16 cellular contexts compared by ENCODE assay signal in genomic region chrX:67674741-67675140, GRCh38.
DNase-seq lines count a peak whose midpoint lies in the region; ATAC-seq and TF ChIP-seq lines count a peak whose summit lies in the region.
"Had no signal": no experiment of that assay in that cellular context is flagged by ENCODE, and none has a peak within 500 bp of the region (broad histone marks: within the 10 kb centered on the region; RNA-seq: fewer than 3 reads in every experiment).

No MANE protein-coding gene starts in this region.

- no peaks in the 10 kb centered on the region for H3K9me3 ChIP-seq in right cardiac atrium (ENCODE audit: control insufficient read depth, low read length)
- no peaks in the 10 kb centered on the region for H3K9me3 ChIP-seq in heart right ventricle
- H3K9me3 ChIP-seq: Caco-2 had no signal

- intact Hi-C loops in right cardiac atrium (cut with DNase I) = no loop called here
- intact Hi-C loops in heart right ventricle (cut with DNase I) = no loop called here

- no peak overlapping the region for H3K4me3 ChIP-seq in right cardiac atrium (ENCODE audit: low read length)
- no peak overlapping the region for H3K4me3 ChIP-seq in heart right ventricle
- H3K4me3 ChIP-seq: BLaER1, GM23248 had no signal

- H3K27me3 ChIP-seq in right cardiac atrium (ENCODE audit: control insufficient read depth, insufficient read depth) (no peaks in the 10 kb centered on the region), heart right ventricle (peaks cover 0 to 15% (median 0%) of the 10 kb centered on the region in 7 donors)
- H3K27me3 ChIP-seq: BLaER1 had no signal

- no peak for TF ChIP-seq CTCF in heart right ventricle (IDR thresholded peaks at IDR 0.05)

- no peaks in the 10 kb centered on the region for H3K36me3 ChIP-seq in heart right ventricle

- H3K27ac ChIP-seq in right cardiac atrium (ENCODE audit: low read length) (no peak overlapping the region), heart right ventricle (no peak overlapping the region)
- H3K27ac ChIP-seq: BLaER1, C4-2B, GM23248 had no signal

- peaks cover 6% of the 10 kb centered on the region for H3K4me1 ChIP-seq in right cardiac atrium (ENCODE audit: control insufficient read depth, insufficient read depth, low read length)
- H3K4me1 ChIP-seq in heart right ventricle = peaks cover 0 to 11% (median 0%) of the 10 kb centered on the region in 9 donors
- H3K4me1 ChIP-seq: BLaER1, Caco-2 had no signal

- ATAC-seq in right cardiac atrium (peak; percentile 42 to 63), heart right ventricle (no peak), left lobe of liver (peak; percentile 12)
- ATAC-seq: CD8-positive, alpha-beta T cell had no signal

- WGBS in right cardiac atrium = 46% methylated on average over 1 of the region's 1 CpG
- 54 to 60% methylated on average over 1 of the region's 1 CpG for WGBS in heart right ventricle, 2 donors

- DNase-seq in right cardiac atrium (peak in 1 of 3 donors; percentile 31), heart right ventricle (no peak), RPMI7951 (ENCODE audit: low read depth) (peak; percentile 15), left lobe of liver (ENCODE audit: low spot score) (no peak), iPS-NIHi11 (ENCODE audit: low spot score) (no peak), NCI-H2081 treated with DMSO at 0.1 percent for 48 hours (lab: John Stamatoyannopoulos, UW) (no peak)
- DNase-seq: Caco-2; CD4-positive, CD25-positive, alpha-beta regulatory T cell; CD8-positive, alpha-beta T cell; DMS153; DND-41; GM23248; H7; HCEC 1CT had no signal

Comparison
In these comparisons a context has a peak if more than half of its experiments do, and no peak if none do; other contexts are left out.
1. ATAC-seq: peak in right cardiac atrium (2 of 2) and left lobe of liver (single experiment); none in heart right ventricle (0 of 8).